Comparison of ENCODE assay signal across 14 cellular contexts in the genomic region with DNA sequence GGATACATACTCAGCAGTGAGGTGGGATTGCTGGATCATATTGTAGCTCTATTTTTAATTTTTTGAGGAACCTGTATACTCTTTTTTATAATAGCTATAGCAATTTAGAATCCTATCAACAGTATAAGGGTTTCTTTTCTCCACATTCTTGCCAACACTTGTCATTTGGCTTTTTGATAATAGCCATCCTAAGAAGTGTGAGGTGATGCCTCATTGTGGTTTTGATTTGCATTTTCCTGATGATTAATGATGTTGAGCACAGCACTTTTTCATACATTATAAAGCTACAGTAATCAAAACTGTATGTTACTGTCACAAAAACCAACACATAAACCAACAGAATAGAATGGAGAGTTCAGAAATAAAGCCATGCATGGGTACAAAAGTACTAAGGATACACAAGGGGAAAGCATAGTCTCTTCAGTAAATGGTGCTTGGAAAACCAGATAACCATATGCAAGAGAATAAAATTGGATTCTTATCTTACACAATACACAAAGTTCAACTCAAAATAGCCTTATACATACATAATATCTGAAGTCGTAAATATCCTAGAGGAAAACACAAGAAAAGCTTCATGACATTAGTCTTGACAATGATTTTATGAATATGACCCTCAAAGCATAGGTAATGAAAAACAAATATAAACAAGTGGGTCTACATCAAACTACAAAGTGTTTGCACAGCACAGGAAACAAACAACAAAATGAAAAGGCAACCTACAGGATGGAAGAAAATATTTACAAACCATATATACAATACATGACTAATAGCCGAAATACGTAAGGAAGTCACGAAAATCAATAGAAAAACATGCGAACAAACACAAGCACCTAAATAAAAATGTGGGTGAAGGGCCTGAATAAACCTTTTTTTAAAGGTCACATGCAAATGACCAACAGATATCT.
"Had no signal": no experiment of that assay in that cellular context is flagged by ENCODE, and none has a peak within 500 bp of the region (broad histone marks: within the 10 kb centered on the region; RNA-seq: fewer than 3 reads in every experiment).

No MANE protein-coding gene starts in this region.

- ATAC-seq: stimulated activated effector memory CD8-positive, alpha-beta T cell treated with anti-CD3 and anti-CD28 coated beads, Interleukin-12 subunit alpha, Interleukin-12 subunit beta, amount 100 ng/mL, for 72 hours had no signal

- H3K36me3 ChIP-seq: gastroesophageal sphincter, right atrium auricular region, tibial artery, vagina had no signal

- H3K4me3 Mint-ChIP-seq: activated B cell treated with CpG ODN at 0.5 μM for 24 hours; activated CD4-positive, alpha-beta T cell treated with anti-CD3 and anti-CD28 coated beads, Interleukin-2, amount 10 ng/mL, durations not matched to agents 24 days and 14 days; activated naive CD4-positive, alpha-beta T cell treated with anti-CD3 and anti-CD28 coated beads for 36 hours; stimulated activated effector memory CD8-positive, alpha-beta T cell treated with anti-CD3 and anti-CD28 coated beads, Interleukin-12 subunit alpha, Interleukin-12 subunit beta, amount 100 ng/mL, for 72 hours had no signal

- H3K27me3 Mint-ChIP-seq: activated B cell treated with CpG ODN at 0.5 μM for 24 hours had no signal

- H3K4me3 ChIP-seq: gastroesophageal sphincter, right atrium auricular region, tibial artery, vagina had no signal

- H3K27ac Mint-ChIP-seq: activated B cell treated with CpG ODN at 0.5 μM for 24 hours; activated CD4-positive, alpha-beta T cell treated with anti-CD3 and anti-CD28 coated beads, Interleukin-2, amount 10 ng/mL, durations not matched to agents 24 days and 14 days; activated naive CD4-positive, alpha-beta T cell treated with anti-CD3 and anti-CD28 coated beads for 36 hours; stimulated activated effector memory CD8-positive, alpha-beta T cell treated with anti-CD3 and anti-CD28 coated beads, Interleukin-12 subunit alpha, Interleukin-12 subunit beta, amount 100 ng/mL, for 72 hours had no signal

- H3K27ac ChIP-seq: gastroesophageal sphincter, right atrium auricular region, tibial artery, vagina had no signal

- H3K27me3 ChIP-seq: gastroesophageal sphincter, right atrium auricular region, tibial artery, vagina had no signal

- DNase-seq: activated B cell treated with CpG ODN at 0.5 μM for 24 hours; activated CD4-positive, alpha-beta T cell treated with anti-CD3 and anti-CD28 coated beads, Interleukin-2, amount 10 ng/mL, durations not matched to agents 24 days and 14 days; activated naive CD4-positive, alpha-beta T cell treated with anti-CD3 and anti-CD28 coated beads for 36 hours; central memory CD4-positive, alpha-beta T cell; cortex of kidney; effector memory CD4-positive, alpha-beta T cell; islet precursor cell; left ventricle myocardium superior; posterior cingulate gyrus had no signal

- H3K9me3 Mint-ChIP-seq: activated B cell treated with CpG ODN at 0.5 μM for 24 hours; activated CD4-positive, alpha-beta T cell treated with anti-CD3 and anti-CD28 coated beads, Interleukin-2, amount 10 ng/mL, durations not matched to agents 24 days and 14 days; activated naive CD4-positive, alpha-beta T cell treated with anti-CD3 and anti-CD28 coated beads for 36 hours; stimulated activated effector memory CD8-positive, alpha-beta T cell treated with anti-CD3 and anti-CD28 coated beads, Interleukin-12 subunit alpha, Interleukin-12 subunit beta, amount 100 ng/mL, for 72 hours had no signal

- H3K4me1 ChIP-seq: gastroesophageal sphincter, right atrium auricular region, tibial artery had no signal

- H3K9me3 ChIP-seq: gastroesophageal sphincter, right atrium auricular region, tibial artery, vagina had no signal

- H3K36me3 Mint-ChIP-seq: stimulated activated effector memory CD8-positive, alpha-beta T cell treated with anti-CD3 and anti-CD28 coated beads, Interleukin-12 subunit alpha, Interleukin-12 subunit beta, amount 100 ng/mL, for 72 hours had no signal

- H3K4me1 Mint-ChIP-seq: activated B cell treated with CpG ODN at 0.5 μM for 24 hours; activated CD4-positive, alpha-beta T cell treated with anti-CD3 and anti-CD28 coated beads, Interleukin-2, amount 10 ng/mL, durations not matched to agents 24 days and 14 days; stimulated activated effector memory CD8-positive, alpha-beta T cell treated with anti-CD3 and anti-CD28 coated beads, Interleukin-12 subunit alpha, Interleukin-12 subunit beta, amount 100 ng/mL, for 72 hours had no signal
